1 cellular context compared by ENCODE assay signal in the genomic region with DNA sequence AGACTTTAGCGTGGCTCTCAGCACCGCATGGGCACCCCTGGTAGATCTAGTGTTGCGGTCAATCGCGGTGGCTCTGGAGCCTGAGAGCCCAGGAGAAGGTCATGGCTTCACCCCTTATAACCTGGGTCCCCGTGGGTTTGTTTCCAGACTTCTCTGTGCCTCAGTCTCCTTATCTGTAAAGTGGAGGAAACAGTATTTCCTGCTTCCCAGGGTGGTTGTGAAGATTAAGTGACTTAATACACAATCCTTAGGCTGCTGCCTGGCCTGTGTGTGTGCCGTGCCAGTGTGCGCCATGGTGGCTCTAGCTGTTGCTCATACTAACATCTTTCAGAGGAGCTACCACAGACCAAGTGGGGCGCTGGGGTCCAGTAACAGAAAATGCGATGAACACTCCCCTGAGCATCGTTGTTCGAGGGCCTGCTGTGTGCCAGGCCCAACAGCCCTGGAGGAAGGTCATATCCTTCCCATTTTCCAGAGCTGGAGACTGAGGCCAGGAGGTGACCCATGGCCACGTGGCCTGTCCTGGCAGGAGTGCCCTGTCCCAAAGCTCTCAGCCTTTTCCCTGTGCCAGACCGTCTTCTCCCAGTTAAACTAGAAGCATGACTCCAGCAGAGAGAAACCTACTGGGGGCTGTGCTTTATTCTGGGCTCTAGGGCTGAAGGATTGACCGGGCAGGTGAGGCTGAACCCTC.
TF ChIP-seq lines count a peak whose summit lies in the region.

No MANE protein-coding gene starts in this region.

TF ChIP-seq in IMR-90, 13 proteins besides CTCF, POLR2A, EP300 and RAD21:
- no peak for TF ChIP-seq SMC3 (IDR thresholded peaks at IDR 0.05; ENCODE audit: low read depth, low read length)
- no peak for TF ChIP-seq RFX5 (IDR thresholded peaks at IDR 0.05; ENCODE audit: low read depth, low read length)
- TF ChIP-seq RCOR1 (IDR thresholded peaks at IDR 0.05; ENCODE audit: insufficient replicate concordance, low read length), result no peak
- TF ChIP-seq MAFK (IDR thresholded peaks at IDR 0.05; ENCODE audit: low read depth, low read length), result no peak
- TF ChIP-seq, protein P1, sequence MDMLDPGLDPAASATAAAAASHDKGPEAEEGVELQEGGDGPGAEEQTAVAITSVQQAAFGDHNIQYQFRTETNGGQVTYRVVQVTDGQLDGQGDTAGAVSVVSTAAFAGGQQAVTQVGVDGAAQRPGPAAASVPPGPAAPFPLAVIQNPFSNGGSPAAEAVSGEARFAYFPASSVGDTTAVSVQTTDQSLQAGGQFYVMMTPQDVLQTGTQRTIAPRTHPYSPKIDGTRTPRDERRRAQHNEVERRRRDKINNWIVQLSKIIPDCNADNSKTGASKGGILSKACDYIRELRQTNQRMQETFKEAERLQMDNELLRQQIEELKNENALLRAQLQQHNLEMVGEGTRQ (IDR thresholded peaks at IDR 0.05; ENCODE audit: low read depth, low read length), result no peak
- no peak for TF ChIP-seq FOS (IDR thresholded peaks at IDR 0.05; ENCODE audit: low read depth, low read length)
- TF ChIP-seq NFE2L2 (IDR thresholded peaks at IDR 0.05; ENCODE audit: low read depth, low read length), result no peak
- TF ChIP-seq BHLHE40 (IDR thresholded peaks at IDR 0.05; ENCODE audit: low read depth, low read length), result no peak
- no peak for TF ChIP-seq MXI1 (IDR thresholded peaks at IDR 0.05; ENCODE audit: borderline replicate concordance, low read depth, low read length)
- TF ChIP-seq CEBPB (IDR thresholded peaks at IDR 0.05; ENCODE audit: low read depth, low read length), result no peak
